In the genomic region with DNA sequence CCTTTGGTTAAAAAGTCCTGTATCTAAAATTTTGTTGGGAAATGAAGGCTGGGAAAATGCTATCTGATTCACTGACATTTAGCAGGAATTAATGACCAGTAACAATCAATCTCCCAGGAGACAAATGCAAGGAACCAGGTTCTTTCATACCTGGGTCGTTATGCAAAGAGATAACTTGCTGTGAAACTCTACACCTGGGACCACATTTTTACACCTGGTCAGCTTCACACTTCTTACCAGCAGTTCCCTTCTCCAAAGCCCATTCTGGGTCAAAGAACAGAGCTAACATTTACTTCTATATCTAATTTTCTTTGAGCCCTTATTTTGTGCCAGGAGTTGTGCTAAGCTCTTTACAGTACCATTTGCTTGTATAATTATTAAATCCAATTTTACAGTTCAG, we compare ENCODE assay signal across 18 cellular contexts. TPM values are rescaled to one million over a fixed set of nuclear protein-coding genes. Genes with fewer than 3 reads are reported as not detected.
DNase-seq lines count a peak whose midpoint lies in the region; ATAC-seq, FAIRE-seq and TF ChIP-seq lines count a peak whose summit lies in the region.
"Had no signal": no experiment of that assay in that cellular context is flagged by ENCODE, and none has a peak within 500 bp of the region (broad histone marks: within the 10 kb centered on the region; RNA-seq: fewer than 3 reads in every experiment).

No MANE protein-coding gene starts in this region.

- no peak overlapping the region for H3K23ac ChIP-seq in H1 (ENCODE audit: insufficient read length)

- TF ChIP-seq RAD21 in H1 (IDR thresholded peaks at IDR 0.05 in 1 of 2, conservative IDR thresholded peaks at IDR 0.05 in 1 of 2; ENCODE audit: low read depth in 2 of 2, low read length in 2 of 2) = no peak

- H4K20me1 ChIP-seq in GM23248 (ENCODE audit: insufficient read depth) (no peaks in the 10 kb centered on the region), H1 (replicated peaks in 1 of 2; ENCODE audit: control insufficient read depth in 1 of 2, insufficient read depth in 2 of 2, low read length in 2 of 2) (no peaks in the 10 kb centered on the region)

- POLR2A ChIA-PET in H1 (lab: Charles Lee; ENCODE audit: partially characterized antibody) = no interaction called here

- no peak overlapping the region for H2BK15ac ChIP-seq in H1 (ENCODE audit: low read length)

- H4K91ac ChIP-seq in H1 (replicated peaks; ENCODE audit: insufficient read length, low read length) = no peak overlapping the region

- H2BK120ac ChIP-seq in H1 (replicated peaks; ENCODE audit: low read depth, low read length) = no peak overlapping the region

- H3K4me3 ChIP-seq in GM23248 (no peak overlapping the region), H1 (ENCODE audit: extremely low read depth in 1 of 4, insufficient read depth in 2 of 4, low read depth in 3 of 4, low read length in 4 of 4) (no peak overlapping the region), parathyroid adenoma (ENCODE audit: low read depth, low read length) (no peak overlapping the region)
- H3K4me3 ChIP-seq: A549 had no signal

- no peak overlapping the region for H2BK12ac ChIP-seq in H1 (ENCODE audit: low read depth, low read length)

- H3K36me3 ChIP-seq in GM23248 (ENCODE audit: low read depth) = no peaks in the 10 kb centered on the region
- no peaks in the 10 kb centered on the region for H3K36me3 ChIP-seq in H1 (ENCODE audit: control insufficient read depth in 2 of 4, insufficient read depth in 4 of 4, low read length in 3 of 4)
- no peaks in the 10 kb centered on the region for H3K36me3 ChIP-seq in parathyroid adenoma (ENCODE audit: control insufficient read depth, insufficient read depth, low read length)
- H3K36me3 ChIP-seq: BE2C had no signal

- no peaks in the 10 kb centered on the region for H3F3A ChIP-seq in GM23248 (ENCODE audit: insufficient read depth)

- H2AFZ ChIP-seq in GM23248 (0 out of 2 replicates have a peak overlapping the region, but pooled peaks have one; percentile 2), H1 (ENCODE audit: low read length) (no peak overlapping the region), parathyroid adenoma (peak overlapping the region; percentile 39)

- H3K27ac ChIP-seq in GM23248 (no peak overlapping the region), H1 (ENCODE audit: low read depth, low read length) (no peak overlapping the region), parathyroid adenoma (no peak overlapping the region)
- H3K27ac ChIP-seq: KMS-11 had no signal

- DNase-seq in GM23248 (no peak), NCI-H146 treated with DMSO at 0.1 percent for 48 hours (lab: John Stamatoyannopoulos, UW; ENCODE audit: unreplicated experiment) (peak; percentile 74), H1 (ENCODE audit: low read depth in 1 of 2, low spot score in 2 of 2) (no peak), RPMI8226 (no peak), iPS-NIHi11 (ENCODE audit: low spot score) (no peak)
- DNase-seq: BE2C, NCI-H1092 treated with DMSO at 0.1 percent for 48 hours, NCI-H1694, NCI-H2081, NCI-H446, NCI-H774 had no signal

- H3K9me3 ChIP-seq in GM23248 (ENCODE audit: low read depth) = no peaks in the 10 kb centered on the region
- no peaks in the 10 kb centered on the region for H3K9me3 ChIP-seq in H1 (ENCODE audit: insufficient read depth in 2 of 2, low read depth in 1 of 2, low read length in 1 of 2)
- H3K9me3 ChIP-seq in parathyroid adenoma (ENCODE audit: control insufficient read depth, low read length) = no peaks in the 10 kb centered on the region
- H3K9me3 ChIP-seq: A549, BE2C had no signal

- no peak overlapping the region for H3K18ac ChIP-seq in H1 (ENCODE audit: extremely low read depth, low read length)

- H3K14ac ChIP-seq in H1 (ENCODE audit: insufficient read length) = no peak overlapping the region

- H3K23me2 ChIP-seq in H1 (ENCODE audit: low read depth, low read length) = no peaks in the 10 kb centered on the region

- H3K4me1 ChIP-seq in GM23248 (ENCODE audit: insufficient read depth) (peaks cover 6% of the 10 kb centered on the region), H1 (replicated peaks in 1 of 4; ENCODE audit: control insufficient read depth in 3 of 4, insufficient read depth in 4 of 4, low read length in 3 of 4) (no peaks in the 10 kb centered on the region), parathyroid adenoma (peaks cover 15% of the 10 kb centered on the region)
- H3K4me1 ChIP-seq: A549 had no signal

- H3K4me2 ChIP-seq in GM23248 (ENCODE audit: unreplicated experiment) (no peak overlapping the region), H1 (ENCODE audit: insufficient read depth in 1 of 2, low read depth in 2 of 2, low read length in 2 of 2) (no peak overlapping the region), parathyroid adenoma (ENCODE audit: low read length) (no peak overlapping the region)
- H3K4me2 ChIP-seq: A549, KMS-11 had no signal

- TF ChIP-seq EP300 in H1 (IDR thresholded peaks at IDR 0.05; ENCODE audit: borderline replicate concordance in 1 of 2, low read depth in 2 of 2, low read length in 2 of 2) = no peak

- no peak overlapping the region for H2AK5ac ChIP-seq in H1 (ENCODE audit: low read depth, low read length)

- in situ Hi-C loops in GM23248 (cut with MboI) = no loop called here

- 0 to 14% methylated on average over 1 of the region's 1 CpG for WGBS in GM23248 (ENCODE audit: low coverage in 1 of 2, low lambda C conversion rate in 2 of 2, missing lambda C conversion rate in 2 of 2), 2 experiments
- 22% methylated on average over 1 of the region's 1 CpG; no CpG with 5 or more reads in 1 of the 2 experiments for WGBS in H1 (ENCODE audit: extremely low coverage in 1 of 2, insufficient coverage in 1 of 2, insufficient read length in 1 of 2, insufficient replicate concordance in 2 of 2, low coverage in 1 of 2, low lambda C conversion rate in 2 of 2, missing lambda C conversion rate in 1 of 2), 2 experiments

- no peak for FAIRE-seq in H1 (lab: Jason Lieb, UNC)
- FAIRE-seq: A549, HTR-8/SVneo had no signal

- no peaks in the 10 kb centered on the region for H3K27me3 ChIP-seq in GM23248 (replicated peaks; ENCODE audit: insufficient read depth)
- H3K27me3 ChIP-seq in H1 (replicated peaks in 1 of 4; ENCODE audit: control insufficient read depth in 3 of 4, extremely low read depth in 1 of 4, insufficient read depth in 3 of 4, low read length in 3 of 4) = no peaks in the 10 kb centered on the region
- no peaks in the 10 kb centered on the region for H3K27me3 ChIP-seq in parathyroid adenoma (ENCODE audit: control insufficient read depth, insufficient read depth, low read length)
- H3K27me3 ChIP-seq: BE2C had no signal

- no peak for ATAC-seq in HG02852 (IDR thresholded peaks at IDR 0.05; ENCODE audit: unreplicated experiment)
- ATAC-seq: A549, Panc1, SK-N-SH treated with all-trans-retinoic acid at 6 μM for 48 hours had no signal

- TF ChIP-seq CTCF in H1 (IDR thresholded peaks at IDR 0.05; ENCODE audit: control extremely low read depth in 1 of 3, insufficient read depth in 1 of 3, low read depth in 1 of 3, low read length in 3 of 3) (no peak), parathyroid adenoma (IDR thresholded peaks at IDR 0.05) (no peak)

- CTCF ChIA-PET in H1 (lab: Charles Lee; ENCODE audit: partially characterized antibody) = no interaction called here

- H3K79me1 ChIP-seq in H1 (ENCODE audit: low read depth, low read length) = no peaks in the 10 kb centered on the region

- no peak overlapping the region for H4K8ac ChIP-seq in H1 (ENCODE audit: extremely low read depth, insufficient read depth, low read length)

- H3K79me2 ChIP-seq in GM23248 (ENCODE audit: insufficient read depth) (no peaks in the 10 kb centered on the region), H1 (ENCODE audit: control insufficient read depth in 1 of 2, insufficient read depth in 2 of 2, low read length in 2 of 2) (no peaks in the 10 kb centered on the region), parathyroid adenoma (no peaks in the 10 kb centered on the region)

- H3K56ac ChIP-seq in H1 (replicated peaks; ENCODE audit: insufficient read length, low read depth, low read length) = no peak overlapping the region

- H3K4ac ChIP-seq in H1 (replicated peaks; ENCODE audit: insufficient read length, low read depth, low read length) = no peak overlapping the region

- TF ChIP-seq POLR2A in H1 (IDR thresholded peaks at IDR 0.05; ENCODE audit: control extremely low read depth in 1 of 2, low read depth in 2 of 2, low read length in 2 of 2) = no peak

- H3K9me2 ChIP-seq in GM23248 (ENCODE audit: insufficient read depth) = no peaks in the 10 kb centered on the region

- no peak overlapping the region for H3K9ac ChIP-seq in GM23248
- no peak overlapping the region for H3K9ac ChIP-seq in H1 (replicated peaks in 1 of 4; ENCODE audit: extremely low read depth in 1 of 4, low read depth in 3 of 4, low read length in 3 of 4)
- no peak overlapping the region for H3K9ac ChIP-seq in parathyroid adenoma
- H3K9ac ChIP-seq: KMS-11 had no signal

- H2BK20ac ChIP-seq in H1 (ENCODE audit: low read length) = no peak overlapping the region

- H2BK5ac ChIP-seq in H1 (ENCODE audit: low read depth, low read length) = no peak overlapping the region

- H4K5ac ChIP-seq in H1 (ENCODE audit: insufficient read length, low read depth, low read length) = no peak overlapping the region

TF ChIP-seq in H1, 55 proteins besides CTCF, POLR2A, EP300 and RAD21:
- TF ChIP-seq TCF12 (IDR thresholded peaks at IDR 0.05; ENCODE audit: low read depth, low read length) (0 out of 2 replicates have a peak, but pooled peaks have one; percentile 6), KDM1A (IDR thresholded peaks at IDR 0.05; ENCODE audit: borderline replicate concordance, low read length) (no peak)

RNA-seq across cellular contexts. Expression of a gene that starts 27.4 kb away (rescaled TPM):
- total RNA-seq in GM23248 (2014; rRNA removed; shearing (Covaris generic)) = 28.7 and 49.9 TPM in 2 replicates
- polyA plus RNA-seq in GM23248 (2016; fragmentation: Nextera tagmentation; extraction: Ambion mirVana) (4.4 and 4.9 TPM in 2 replicates), H1 (2011; rRNA removed) (2.5 and 2.7 TPM in 2 replicates)
- total RNA-seq in H1 (2021; fragmentation: NEBNext Ultra II Directional; extraction: Animal tissue kit (Norgen Biotek cat#: 25700)) = 10.8 and 12.0 TPM in 2 replicates
- polyA plus RNA-seq in H1 (2011; cell fraction: cytosol; rRNA removed) = 3.4 TPM
- polyA plus RNA-seq in H1 (2011; cell fraction: nucleus; rRNA removed) = 7.3 TPM
- polyA plus RNA-seq in H1 (2012, experiment 1 of 2) = 3.2 to 5.4 TPM (median 4.8 TPM) in 4 replicates
- polyA plus RNA-seq in H1 (2012, experiment 2 of 2) = 0.29 TPM
- 3.1 TPM for polyA plus RNA-seq in H1 (2013, experiment 1 of 2)
- 2.5 TPM for polyA plus RNA-seq in H1 (2013, experiment 2 of 2)
- 19.5 and 26.8 TPM in 2 replicates for polyA minus RNA-seq in H1 (2011; rRNA and poly(A)+ RNA removed)
- 8.7 TPM for polyA minus RNA-seq in H1 (2011; cell fraction: cytosol; rRNA and poly(A)+ RNA removed)
- polyA minus RNA-seq in H1 (2011; cell fraction: nucleus; rRNA and poly(A)+ RNA removed) = 45.4 TPM
